ENCODE assay signal across 12 cellular contexts in the genomic region with DNA sequence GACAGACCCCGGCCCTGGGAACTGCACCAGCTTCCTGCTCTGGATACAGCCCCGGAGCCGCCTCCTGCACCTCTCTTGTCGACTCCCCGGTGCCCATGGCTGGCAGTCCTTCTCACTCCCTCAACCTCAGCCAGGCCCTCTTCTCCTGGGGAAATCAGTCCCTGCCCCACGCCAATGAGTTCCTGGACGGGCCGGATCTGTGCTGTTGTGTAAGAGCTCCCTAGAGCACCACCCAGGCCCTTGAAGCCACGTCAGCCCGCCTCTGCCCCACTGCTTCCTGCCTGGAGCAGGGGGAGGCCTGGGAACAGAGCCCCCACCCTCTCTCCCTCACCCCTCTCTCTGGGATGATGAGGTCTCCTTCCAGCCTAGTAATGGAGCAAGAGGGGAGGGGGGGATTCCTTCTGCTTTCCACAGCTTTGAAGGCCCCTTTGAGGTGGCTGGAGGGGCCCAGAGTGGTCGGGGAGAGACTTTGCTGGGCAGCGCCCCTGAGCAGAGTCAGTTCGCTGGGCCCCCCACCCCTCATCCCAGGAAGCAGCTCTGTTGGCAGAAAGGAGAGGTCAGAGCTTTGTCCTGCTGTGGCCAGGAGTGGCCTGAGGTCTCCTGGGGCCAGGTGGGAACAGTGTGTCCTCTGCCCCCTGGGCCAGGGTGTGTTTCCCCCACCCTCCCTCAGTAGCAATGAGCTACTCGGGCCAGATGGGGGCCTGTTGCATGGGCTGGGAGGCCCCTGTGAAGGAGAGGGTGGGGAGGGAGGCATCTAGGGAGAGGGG. TPM values are rescaled to one million over a fixed set of nuclear protein-coding genes. Genes with fewer than 3 reads are reported as not detected.
DNase-seq lines count a peak whose midpoint lies in the region; ATAC-seq and TF ChIP-seq lines count a peak whose summit lies in the region.
"Had no signal": no experiment of that assay in that cellular context is flagged by ENCODE, and none has a peak within 500 bp of the region (broad histone marks: within the 10 kb centered on the region; RNA-seq: fewer than 3 reads in every experiment).

No MANE protein-coding gene starts in this region.

- DNase-seq in GM13976 (ENCODE audit: low spot score): peak; percentile 33
- DNase-seq in UCSD-AML1 (lab: John Stamatoyannopoulos, UW; ENCODE audit: unreplicated experiment): peak; percentile 75
- peak; percentile 66 to 83 (median 71) for DNase-seq in heart left ventricle
- DNase-seq in sigmoid colon: peak; percentile 84
- DNase-seq in brain microvascular endothelial cell: no peak
- no peak for DNase-seq in RPMI8226
- no peak for DNase-seq in kidney glomerular epithelial cell (lab: John Stamatoyannopoulos, UW)
- DNase-seq: amygdala; NCI-H748 treated with DMSO at 0.1 percent for 48 hours; stimulated activated CD4-positive, alpha-beta T cell treated with anti-CD3 and anti-CD28 coated beads, Interleukin-15, amount 100 ng/mL, for 24 hours had no signal

- H3K4me3 ChIP-seq in heart left ventricle (no peak overlapping the region), sigmoid colon (no peak overlapping the region), brain microvascular endothelial cell (ENCODE audit: low read depth, low read length) (no peak overlapping the region)

- H3K4me1 ChIP-seq in heart left ventricle (peaks cover 3 to 70% (median 36%) of the 10 kb centered on the region in 12 donors), sigmoid colon (peaks cover 0 to 17% (median 16%) of the 10 kb centered on the region in 4 donors)

- intact Hi-C loops in heart left ventricle (cut with DNase I): no loop called here
- intact Hi-C loops in sigmoid colon (cut with DNase I): no loop called here

- in situ Hi-C loops in GM13976 (cut with MboI; ENCODE audit: low sequenced_read_pairs, unreplicated experiment) (no loop called here), brain microvascular endothelial cell (cut with HindIII; ENCODE audit: low pct_ligation_motif_present, low sequenced_read_pairs) (no loop called here)

- H3K27me3 ChIP-seq in heart left ventricle (peaks cover 0 to 28% (median 12%) of the 10 kb centered on the region in 9 donors), sigmoid colon (peaks cover 14 to 35% (median 29%) of the 10 kb centered on the region in 3 donors), brain microvascular endothelial cell (replicated peaks) (no peaks in the 10 kb centered on the region)

- no peaks in the 10 kb centered on the region for H3K9me3 ChIP-seq in heart left ventricle
- H3K9me3 ChIP-seq in sigmoid colon: no peaks in the 10 kb centered on the region

- H3K36me3 ChIP-seq in heart left ventricle (peaks cover 0 to 25% (median 10%) of the 10 kb centered on the region in 9 donors), sigmoid colon (no peaks in the 10 kb centered on the region), brain microvascular endothelial cell (replicated peaks) (no peaks in the 10 kb centered on the region)

- H3K27ac ChIP-seq in heart left ventricle (peak overlapping the region; percentile 66 to 92 (median 76)), sigmoid colon (peak overlapping the region; percentile 23 to 69 (median 28)), brain microvascular endothelial cell (no peak overlapping the region)

- TF ChIP-seq CTCF in GM13976 (IDR thresholded peaks at IDR 0.05; ENCODE audit: borderline replicate concordance, control extremely low read depth, extremely low read depth, insufficient read depth, missing control alignments): no peak
- TF ChIP-seq CTCF in heart left ventricle (IDR thresholded peaks at IDR 0.05): no peak
- no peak for TF ChIP-seq CTCF in sigmoid colon (IDR thresholded peaks at IDR 0.05)
- TF ChIP-seq CTCF in brain microvascular endothelial cell (IDR thresholded peaks at IDR 0.05; ENCODE audit: low read depth, low read length, missing control alignments): no peak

- WGBS in heart left ventricle, 4 donors: 56 to 70% (median 64%) methylated on average over 10 to 14 of the region's 14 CpGs
- WGBS in sigmoid colon, 2 donors: 86 to 87% methylated on average over 14 of the region's 14 CpGs

- peak; percentile 32 to 81 (median 71) for ATAC-seq in heart left ventricle
- ATAC-seq: natural killer cell treated with Interleukin-12 subunit alpha and Interleukin-12 subunit beta and Interleukin-15 and Interleukin-18, amount 100 ng/mL, for 72 hours had no signal

- TF ChIP-seq EP300 in sigmoid colon (IDR thresholded peaks at IDR 0.05): no peak

- TF ChIP-seq POLR2A in heart left ventricle (IDR thresholded peaks at IDR 0.05) (peak in 1 of 2 donors; percentile 6), sigmoid colon (IDR thresholded peaks at IDR 0.05) (no peak)

RNA-seq across cellular contexts. Expression of a gene that starts 3.8 kb away (rescaled TPM):
- total RNA-seq in heart left ventricle (1 to 10 TPM in 1 of 9 donors, under 1 TPM in 5, not detected in 3; 0.15 to 1.8 (median 0.34) TPM), sigmoid colon (not detected)
- polyA plus RNA-seq in heart left ventricle (under 1 TPM; 0.15 to 0.19 TPM), sigmoid colon (under 1 TPM in 2 of 3 donors, not detected in 1; 0.22 to 0.60 TPM)
- total RNA-seq: SK-MEL-5 had no signal

RNA-seq across cellular contexts. Expression of a gene that starts 18.5 kb away (rescaled TPM):
- total RNA-seq in heart left ventricle: 100 to 1,000 TPM in 2 of 9 donors, 10 to 100 TPM in 7; 24.4 to 262 (median 33.0) TPM
- polyA plus RNA-seq in heart left ventricle: 10 to 100 TPM; 61.0 to 64.1 TPM
- total RNA-seq in sigmoid colon: 10 to 100 TPM; 27.4 to 59.5 (median 29.9) TPM
- polyA plus RNA-seq in sigmoid colon: 10 to 100 TPM in 1 of 3 donors, 1 to 10 TPM in 2; 6.0 to 31.7 (median 7.4) TPM

RNA-seq across cellular contexts. Expression of a gene that starts 29.2 kb away (rescaled TPM):
- total RNA-seq in heart left ventricle (1 to 10 TPM in 4 of 9 donors, under 1 TPM in 5; 0.37 to 2.1 (median 0.67) TPM), sigmoid colon (1 to 10 TPM in 2 of 4 donors, under 1 TPM in 2; 0.68 to 4.2 (median 1.0) TPM)
- polyA plus RNA-seq in heart left ventricle (1 to 10 TPM in 1 of 2 donors, under 1 TPM in 1; 0.33 to 1.8 TPM), sigmoid colon (under 1 TPM in 2 of 3 donors, not detected in 1; 0.23 to 0.52 TPM)
- total RNA-seq: SK-MEL-5 had no signal

Comparison
In these comparisons a context has a peak if more than half of its experiments do, and no peak if none do; other contexts are left out.
1. DNase-seq: peak in GM13976 (single experiment), UCSD-AML1 (single experiment), heart left ventricle (5 of 5) and sigmoid colon (single experiment); none in brain microvascular endothelial cell (single experiment), RPMI8226 (single experiment) and kidney glomerular epithelial cell (single experiment).